In the genomic region with DNA sequence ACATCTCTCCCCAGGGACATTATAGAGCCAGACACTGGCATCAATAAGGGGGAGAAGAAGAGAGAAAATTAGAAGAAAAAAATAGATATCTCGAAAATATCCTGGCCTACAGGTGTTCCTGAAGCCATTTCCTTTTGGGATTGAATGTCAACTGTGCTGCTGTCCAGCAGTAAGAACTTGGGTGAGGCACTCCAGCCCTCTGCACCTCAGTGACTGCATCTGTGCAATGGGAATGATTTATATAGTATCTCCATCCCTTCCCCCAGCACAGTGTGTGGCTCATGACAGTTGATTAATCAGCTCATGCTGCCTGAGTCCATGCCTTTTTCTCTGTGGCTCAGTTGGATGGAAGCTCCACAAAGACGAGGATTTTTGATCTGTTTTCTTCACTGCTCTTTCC, we compare ENCODE assay signal across 20 cellular contexts.
A peak's percentile ranks its signal among the peaks of the same experiment; 100 is the strongest.
DNase-seq lines count a peak whose midpoint lies in the region; ATAC-seq, FAIRE-seq and TF ChIP-seq lines count a peak whose summit lies in the region.
"Had no signal": no experiment of that assay in that cellular context is flagged by ENCODE, and none has a peak within 500 bp of the region (broad histone marks: within the 10 kb centered on the region; RNA-seq: fewer than 3 reads in every experiment).

No MANE protein-coding gene starts in this region.

- H3K4me1 Mint-ChIP-seq in astrocyte (ENCODE audit: low read depth, unreplicated experiment) (peaks cover 10% of the 10 kb centered on the region), immature natural killer cell (peaks cover 9 to 12% of the 10 kb centered on the region in 2 donors)

- H3K27ac Mint-ChIP-seq in astrocyte (ENCODE audit: unreplicated experiment) (peak overlapping the region; percentile 7), immature natural killer cell (no peak overlapping the region)
- H3K27ac Mint-ChIP-seq: CD4-positive, alpha-beta T cell; CD8-positive, alpha-beta memory T cell; GM23338 had no signal

- H3K9ac ChIP-seq in HepG2 (ENCODE audit: insufficient read depth, low read depth, low read length): no peak overlapping the region
- H3K9ac ChIP-seq in DND-41 (ENCODE audit: low read depth, low read length): no peak overlapping the region
- no peak overlapping the region for H3K9ac ChIP-seq in astrocyte (ENCODE audit: low read length)

- H3K9me3 ChIP-seq in HepG2 (ENCODE audit: low read length) (no peaks in the 10 kb centered on the region), right lobe of liver (no peaks in the 10 kb centered on the region), DND-41 (ENCODE audit: insufficient read depth, low read length, severe bottlenecking) (no peaks in the 10 kb centered on the region), astrocyte (ENCODE audit: insufficient read depth, low read depth, low read length) (no peaks in the 10 kb centered on the region)

- no peak for TF ChIP-seq POLR2A in HepG2 (IDR thresholded peaks at IDR 0.05; ENCODE audit: insufficient read depth in 1 of 2, low read depth in 2 of 2, low read length in 2 of 2)
- no peak for TF ChIP-seq POLR2A in right lobe of liver (IDR thresholded peaks at IDR 0.05)

- CTCF ChIA-PET in HepG2 (lab: Yijun Ruan, JAX; ENCODE audit: low intra/inter-chr PET ratio, low total read pairs): interaction anchor here (1.7 kb wide), 1 partner anchor 47 kb away, joined by 7 read pairs; no protein-coding TSS in a partner anchor

- no peak for TF ChIP-seq EP300 in HepG2 (IDR thresholded peaks at IDR 0.05; ENCODE audit: low read depth in 2 of 2, low read length in 2 of 2)
- TF ChIP-seq EP300 in HepG2 (CRISPR knock-in tag; IDR thresholded peaks at IDR 0.05; ENCODE audit: borderline replicate concordance): no peak

- H3K27ac ChIP-seq in HepG2 (ENCODE audit: extremely low read length, insufficient read depth, low read length): no peak overlapping the region
- H3K27ac ChIP-seq in right lobe of liver: no peak overlapping the region
- peak overlapping the region; percentile 92 for H3K27ac ChIP-seq in DND-41 (ENCODE audit: low read length)
- no peak overlapping the region for H3K27ac ChIP-seq in astrocyte (ENCODE audit: low read depth, low read length)

- H3K9me3 Mint-ChIP-seq in astrocyte (ENCODE audit: unreplicated experiment) (no peaks in the 10 kb centered on the region), immature natural killer cell (peaks cover 0 to 2% (median 0%) of the 10 kb centered on the region in 6 donors)
- H3K9me3 Mint-ChIP-seq: CD14-positive monocyte; CD4-positive, alpha-beta T cell; CD8-positive, alpha-beta memory T cell; GM23338 had no signal

- H3K4me3 ChIP-seq in HepG2 (replicated peaks in 1 of 3; ENCODE audit: insufficient read depth in 1 of 3, low read depth in 2 of 3, low read length in 3 of 3) (no peak overlapping the region), right lobe of liver (no peak overlapping the region), DND-41 (ENCODE audit: low read depth in 1 of 2, low read length in 2 of 2) (no peak overlapping the region), astrocyte (ENCODE audit: insufficient read depth, low read depth, low read length) (no peak overlapping the region)

- peaks cover 54% of the 10 kb centered on the region for H3K4me1 ChIP-seq in HepG2 (ENCODE audit: insufficient read depth, low read length)
- no peaks in the 10 kb centered on the region for H3K4me1 ChIP-seq in right lobe of liver
- H3K4me1 ChIP-seq in DND-41 (ENCODE audit: insufficient read depth, low read length): peaks cover 39% of the 10 kb centered on the region
- H3K4me1 ChIP-seq in astrocyte (ENCODE audit: insufficient read depth, low read length): peaks cover 10% of the 10 kb centered on the region

- no peak for TF ChIP-seq RAD21 in HepG2 (CRISPR knock-in tag; IDR thresholded peaks at IDR 0.05)

- TF ChIP-seq CTCF in HepG2 (CRISPR knock-in tag; IDR thresholded peaks at IDR 0.05) (no peak), right lobe of liver (IDR thresholded peaks at IDR 0.05) (no peak), DND-41 (IDR thresholded peaks at IDR 0.05; ENCODE audit: borderline replicate concordance, extremely low read depth, low read length, poor library complexity, severe bottlenecking) (no peak), astrocyte (IDR thresholded peaks at IDR 0.05; ENCODE audit: insufficient read depth, low read depth, low read length) (no peak)

- intact Hi-C loops in HepG2 (cut with micrococcal nuclease; ENCODE audit: unreplicated experiment) (loop anchor here (10.0 kb wide), 1 partner anchor 57 kb away; no protein-coding TSS in a partner anchor), right lobe of liver (cut with DNase I) (no loop called here)

- POLR2A ChIA-PET in HepG2 (lab: Yijun Ruan, JAX): no interaction called here

- 41% methylated on average over 2 of the region's 2 CpGs for WGBS in HepG2 (ENCODE audit: low lambda C conversion rate)
- 74% methylated on average over 2 of the region's 2 CpGs for WGBS in right lobe of liver (ENCODE audit: insufficient coverage, low coverage, low lambda C conversion rate, missing lambda C conversion rate)

- H3K36me3 Mint-ChIP-seq in astrocyte (ENCODE audit: low read depth, unreplicated experiment): no peaks in the 10 kb centered on the region
- H3K36me3 Mint-ChIP-seq in immature natural killer cell: no peaks in the 10 kb centered on the region
- H3K36me3 Mint-ChIP-seq: CD14-positive monocyte; CD8-positive, alpha-beta memory T cell had no signal

- H4K20me1 ChIP-seq in HepG2 (ENCODE audit: insufficient read depth, low read length) (no peaks in the 10 kb centered on the region), DND-41 (ENCODE audit: insufficient read depth, low read length) (no peaks in the 10 kb centered on the region), astrocyte (ENCODE audit: insufficient read depth, low read length) (no peaks in the 10 kb centered on the region)

- H3K27me3 Mint-ChIP-seq in astrocyte (ENCODE audit: low read depth, unreplicated experiment) (peaks cover 39% of the 10 kb centered on the region), immature natural killer cell (ENCODE audit: low read depth in 3 of 3) (peaks cover 1 to 11% (median 5%) of the 10 kb centered on the region in 3 donors)

- no peak overlapping the region for H3K4me2 ChIP-seq in HepG2 (ENCODE audit: low read depth, low read length)
- H3K4me2 ChIP-seq in DND-41 (ENCODE audit: insufficient read depth, low read length): no peak overlapping the region
- no peak overlapping the region for H3K4me2 ChIP-seq in astrocyte (ENCODE audit: low read length)

- H3K79me2 ChIP-seq in HepG2 (ENCODE audit: insufficient read depth, low read length): no peaks in the 10 kb centered on the region
- H3K79me2 ChIP-seq in DND-41 (ENCODE audit: insufficient read depth, low read length): peaks cover 22% of the 10 kb centered on the region
- H3K79me2 ChIP-seq in astrocyte (ENCODE audit: insufficient read depth, low read length): no peaks in the 10 kb centered on the region

- H3K27me3 ChIP-seq in HepG2 (ENCODE audit: control insufficient read depth in 1 of 2, insufficient read depth in 2 of 2, low read length in 2 of 2): no peaks in the 10 kb centered on the region
- H3K27me3 ChIP-seq in right lobe of liver: no peaks in the 10 kb centered on the region
- H3K27me3 ChIP-seq in DND-41 (ENCODE audit: insufficient read depth, low read length, poor library complexity): no peaks in the 10 kb centered on the region
- H3K27me3 ChIP-seq in astrocyte (ENCODE audit: insufficient read depth, low read length): peaks cover 44% of the 10 kb centered on the region

- no peak for FAIRE-seq in HepG2 (lab: Jason Lieb, UNC)
- no peak for FAIRE-seq in astrocyte (lab: Jason Lieb, UNC)
- FAIRE-seq: D721Med, GM12891, GM18507, H54 had no signal

- H3K4me3 Mint-ChIP-seq in astrocyte (ENCODE audit: unreplicated experiment) (no peak overlapping the region), immature natural killer cell (no peak overlapping the region)
- H3K4me3 Mint-ChIP-seq: CD14-positive monocyte; CD4-positive, alpha-beta T cell; CD8-positive, alpha-beta memory T cell; GM23338 had no signal

- no peaks in the 10 kb centered on the region for H3K36me3 ChIP-seq in HepG2 (replicated peaks in 1 of 2; ENCODE audit: control insufficient read depth in 1 of 2, insufficient read depth in 2 of 2, low read length in 2 of 2)
- no peaks in the 10 kb centered on the region for H3K36me3 ChIP-seq in right lobe of liver
- peaks cover 10% of the 10 kb centered on the region for H3K36me3 ChIP-seq in DND-41 (ENCODE audit: insufficient read depth, low read length)
- H3K36me3 ChIP-seq in astrocyte (ENCODE audit: insufficient read depth, low read length): no peaks in the 10 kb centered on the region

- no TSS peak for BruUV-seq in HepG2 (replicated peaks; lab: Mats Ljungman, UMichigan)

- DNase-seq in HepG2 (ENCODE audit: low spot score): no peak
- no peak for DNase-seq in right lobe of liver
- no peak for DNase-seq in DND-41
- no peak for DNase-seq in astrocyte (ENCODE audit: low read depth)
- DNase-seq in stimulated activated CD4-positive, alpha-beta T cell treated with anti-CD3 and anti-CD28 coated beads, Interleukin-2, amount 100 ng/mL, for 24 hours: no peak
- no peak for DNase-seq in immature natural killer cell
- DNase-seq: 8988T; CD4-positive, alpha-beta T cell; CD8-positive, alpha-beta memory T cell; DMS 273 treated with DMSO at 0.1 percent for 48 hours; DMS79; GF-D8; HCEC 1CT had no signal

- in situ Hi-C loops in HepG2 (cut with HindIII; ENCODE audit: extremely low pct_ligation_motif_present, low pct_unique_long_range_greater_than_20kb): no loop called here

- no peak for ATAC-seq in HepG2
- ATAC-seq in right lobe of liver: no peak
- no peak for ATAC-seq in DND-41 (ENCODE audit: insufficient read depth, low read depth)
- no peak for ATAC-seq in GM21529 (IDR thresholded peaks at IDR 0.05; ENCODE audit: unreplicated experiment)

- H2AFZ ChIP-seq in HepG2 (ENCODE audit: low read length) (no peak overlapping the region), DND-41 (ENCODE audit: low read depth, low read length) (no peak overlapping the region), astrocyte (ENCODE audit: low read depth, low read length) (no peak overlapping the region)
- H2AFZ ChIP-seq: GM23338 had no signal

TF ChIP-seq in HepG2, 621 proteins besides CTCF, POLR2A, EP300 and RAD21 (continues in another document):
- TF ChIP-seq TRIM24 (CRISPR knock-in tag; IDR thresholded peaks at IDR 0.05) (no peak), ZMYM3 (CRISPR knock-in tag; IDR thresholded peaks at IDR 0.05) (0 out of 2 replicates have a peak, but pooled peaks have one; percentile 60)
